7 cellular contexts compared by ENCODE assay signal in the genomic region with DNA sequence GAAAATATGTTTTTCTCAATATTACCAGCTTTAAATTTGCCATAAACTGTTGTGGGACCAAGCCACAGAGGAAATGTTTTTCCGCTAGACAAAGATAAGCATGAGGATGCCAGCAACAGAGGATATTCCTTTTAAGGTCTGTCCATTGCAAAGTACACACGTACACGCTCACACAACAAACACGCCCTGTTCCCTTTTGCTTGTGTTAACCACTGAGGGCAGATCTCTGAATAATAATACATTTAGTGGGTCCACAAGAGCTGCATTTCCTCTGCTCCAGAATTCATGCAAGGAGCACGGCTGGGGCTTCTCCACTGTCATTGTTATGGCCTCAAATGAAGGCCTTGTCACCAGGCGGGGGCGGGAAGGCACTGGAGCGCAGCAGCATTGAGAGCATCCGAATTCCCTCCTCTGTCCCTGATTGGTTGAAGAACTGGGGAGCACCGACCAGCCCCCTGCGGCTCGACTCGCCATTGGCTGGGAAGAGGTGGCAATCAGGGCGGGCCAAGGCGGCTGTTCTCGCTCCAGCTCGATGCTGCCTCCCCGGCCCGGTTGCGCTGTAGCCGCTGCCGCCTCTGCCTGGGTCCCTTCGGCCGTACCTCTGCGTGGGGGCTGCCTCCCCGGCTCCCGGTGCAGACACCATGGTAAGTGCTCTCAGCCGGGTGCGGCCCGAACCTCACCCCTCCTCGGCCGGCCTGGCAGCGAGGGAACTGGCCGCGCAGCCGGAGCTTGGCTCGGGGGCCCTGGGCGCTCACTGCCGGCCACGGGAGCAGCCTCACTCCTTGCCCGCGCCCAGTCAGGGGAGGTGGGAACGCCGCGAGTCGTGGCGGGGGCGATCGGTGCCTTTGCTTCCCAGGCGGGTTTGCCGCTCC. TPM values are rescaled to one million over a fixed set of nuclear protein-coding genes. Genes with fewer than 3 reads are reported as not detected.
DNase-seq lines count a peak whose midpoint lies in the region; ATAC-seq and TF ChIP-seq lines count a peak whose summit lies in the region.

TSS of gene GUCY1B1 (plus strand) at position 522 of the 872 bp plus-strand sequence. CDS start at position 642, 120 bp downstream.

- WGBS in endodermal cell (ENCODE audit: insufficient coverage in 1 of 2, insufficient read length in 1 of 2), 2 experiments: 11 to 19% methylated on average over 34 to 51 of the region's 51 CpGs

- DNase-seq in NCI-H345 (lab: John Stamatoyannopoulos, UW) (peak; percentile 85), endodermal cell (peak; percentile 97), memory B cell (ENCODE audit: low spot score in 2 of 2) (peak; percentile 29 to 31)
- peak; percentile 27 for DNase-seq in activated CD8-positive, alpha-beta memory T cell treated with anti-CD3 and anti-CD28 coated beads, Interleukin-2, amount 50 U/mL, for 24 hours (ENCODE audit: extremely low read depth)
- peak; percentile 32 for DNase-seq in stimulated activated CD8-positive, alpha-beta memory T cell treated with anti-CD3 and anti-CD28 coated beads, Interleukin-12 subunit alpha, Interleukin-12 subunit beta, amount 100 ng/mL, for 24 hours (ENCODE audit: extremely low read depth)

- H3K36me3 Mint-ChIP-seq in endodermal cell (ENCODE audit: low read depth) (no peaks in the 10 kb centered on the region), memory B cell (no peaks in the 10 kb centered on the region)

- no peaks in the 10 kb centered on the region for H3K4me1 ChIP-seq in endodermal cell (ENCODE audit: control insufficient read depth, insufficient read depth, low read length)

- H3K9ac ChIP-seq in endodermal cell (ENCODE audit: extremely low read depth, low read length, poor library complexity, severe bottlenecking): no peak within 1 kb of the TSS

- H3K4me1 Mint-ChIP-seq in endodermal cell: no peaks in the 10 kb centered on the region
- H3K4me1 Mint-ChIP-seq in memory B cell: no peaks in the 10 kb centered on the region

- peaks cover 2% of the 10 kb centered on the region for H3K9me3 Mint-ChIP-seq in endodermal cell
- peaks cover 3% of the 10 kb centered on the region for H3K9me3 Mint-ChIP-seq in memory B cell

- no peaks in the 10 kb centered on the region for H3K36me3 ChIP-seq in endodermal cell (ENCODE audit: control insufficient read depth, insufficient read depth, low read length)

- ATAC-seq in GM18505 (IDR thresholded peaks at IDR 0.05; ENCODE audit: unreplicated experiment): peak; percentile 98
- peak; percentile 97 for ATAC-seq in HG02763 (IDR thresholded peaks at IDR 0.05; ENCODE audit: unreplicated experiment)
- peak; percentile 92 for ATAC-seq in memory B cell (ENCODE audit: low read depth)

- peaks cover 31% of the 10 kb centered on the region for H3K27me3 ChIP-seq in endodermal cell (ENCODE audit: control insufficient read depth, insufficient read depth, low read length, poor library complexity, severe bottlenecking)

- H3K27ac Mint-ChIP-seq in endodermal cell (no peak within 1 kb of the TSS), memory B cell (no peak within 1 kb of the TSS)

- TF ChIP-seq POLR2A in GM18505 (IDR thresholded peaks at IDR 0.05; ENCODE audit: borderline replicate concordance, extremely low read depth, insufficient read depth, insufficient read length): no peak

- H3K4me3 ChIP-seq in endodermal cell (ENCODE audit: low read length): peak within 1 kb of the TSS; percentile 76

- H3K4me3 Mint-ChIP-seq in endodermal cell (peak within 1 kb of the TSS; percentile 53), memory B cell (peak within 1 kb of the TSS; percentile 52)

- H3K9me3 ChIP-seq in endodermal cell (ENCODE audit: control insufficient read depth, low read length): no peaks in the 10 kb centered on the region

- H3K27me3 Mint-ChIP-seq in endodermal cell (ENCODE audit: insufficient read depth) (peaks cover 41% of the 10 kb centered on the region), memory B cell (peaks cover 12% of the 10 kb centered on the region)

- peak; percentile 62 for TF ChIP-seq CTCF in endodermal cell (conservative IDR thresholded peaks at IDR 0.05)

- H3K27ac ChIP-seq in endodermal cell (ENCODE audit: low read depth, low read length): no peak within 1 kb of the TSS

RNA-seq across cellular contexts. Expression of gene GUCY1B1, which starts in this region (rescaled TPM):
- 1 to 10 TPM; 1.8 to 3.4 TPM for total RNA-seq in endodermal cell
- polyA plus RNA-seq in endodermal cell (2013, experiment 1 of 2): 11.8 TPM
- 11.3 TPM for polyA plus RNA-seq in endodermal cell (2013, experiment 2 of 2)

Comparison
In these comparisons a context has a peak if more than half of its experiments do, and no peak if none do; other contexts are left out.
1. DNase-seq: peak in every context shown above with its lines; median percentile 97 in endodermal cell; 85 in NCI-H345; 32 in stimulated activated CD8-positive, alpha-beta memory T cell treated with anti-CD3 and anti-CD28 coated beads, Interleukin-12 subunit alpha, Interleukin-12 subunit beta, amount 100 ng/mL, for 24 hours; 30 in memory B cell; 27 in activated CD8-positive, alpha-beta memory T cell treated with anti-CD3 and anti-CD28 coated beads, Interleukin-2, amount 50 U/mL, for 24 hours.